In the genomic region with DNA sequence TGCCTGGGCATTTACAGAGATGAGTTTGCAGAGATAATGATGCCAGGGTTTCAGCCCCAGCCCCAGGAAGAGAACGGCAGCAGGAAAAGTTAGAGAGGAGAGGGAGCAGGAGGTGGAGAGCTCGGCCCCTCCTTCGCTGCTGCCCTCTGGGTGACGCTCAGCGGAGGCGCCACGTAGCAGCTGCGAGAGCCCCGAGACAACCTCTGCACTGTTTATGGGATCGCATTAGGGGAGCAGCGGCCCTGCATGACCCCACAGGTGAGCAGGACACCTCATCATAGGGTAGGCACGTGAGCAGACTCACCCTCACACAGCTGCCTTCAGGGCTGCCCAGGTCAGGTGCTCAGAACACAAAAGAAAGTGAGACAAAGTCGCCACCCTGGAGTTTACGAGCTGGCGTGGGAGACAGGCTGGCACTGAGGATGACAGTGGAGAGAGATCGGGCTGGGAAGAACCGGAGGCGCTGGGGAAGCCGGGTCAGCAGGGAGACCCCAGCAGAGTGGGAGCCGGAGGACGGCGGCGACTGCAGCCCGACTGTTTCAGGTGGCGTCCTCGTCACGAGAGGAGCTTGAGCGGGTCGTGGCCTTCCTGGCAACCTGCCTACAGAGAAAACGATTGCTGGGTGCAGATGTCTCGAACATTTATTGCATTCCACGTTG, we compare ENCODE assay signal across 11 cellular contexts.
DNase-seq lines count a peak whose midpoint lies in the region; ATAC-seq and TF ChIP-seq lines count a peak whose summit lies in the region.
"Had no signal": no experiment of that assay in that cellular context is flagged by ENCODE, and none has a peak within 500 bp of the region (broad histone marks: within the 10 kb centered on the region; RNA-seq: fewer than 3 reads in every experiment).

No MANE protein-coding gene starts in this region.

- H3K4me3 ChIP-seq in fibroblast of mammary gland (ENCODE audit: control insufficient read depth, low read depth, low read length), result peak overlapping the region; percentile 44

- no peak for ATAC-seq in HG03280 (IDR thresholded peaks at IDR 0.05; ENCODE audit: unreplicated experiment)
- ATAC-seq: activated CD8-positive, alpha-beta memory T cell treated with anti-CD3 and anti-CD28 coated beads, Interleukin-2, amount 10 ng/mL, durations not matched to agents 7 days and 5 days had no signal

- no peak for TF ChIP-seq CTCF in fibroblast of mammary gland (conservative IDR thresholded peaks at IDR 0.05; ENCODE audit: control insufficient read depth, insufficient read depth, low read depth, low read length)

- peak; percentile 51 for DNase-seq in COLO668 (lab: John Stamatoyannopoulos, UW; ENCODE audit: unreplicated experiment)
- peak; percentile 32 for DNase-seq in NCI-H2196 (lab: John Stamatoyannopoulos, UW; ENCODE audit: unreplicated experiment)
- peak; percentile 39 for DNase-seq in fibroblast of mammary gland (ENCODE audit: low read depth)
- DNase-seq in retina, result peak; percentile 49
- no peak for DNase-seq in epidermal melanocyte (ENCODE audit: insufficient read length, low spot score)
- DNase-seq in KG1 (lab: John Stamatoyannopoulos, UW), result no peak
- no peak for DNase-seq in iPS-NIHi11 (ENCODE audit: low spot score)
- DNase-seq: activated CD8-positive, alpha-beta memory T cell treated with anti-CD3 and anti-CD28 coated beads, Interleukin-2, amount 10 ng/mL, durations not matched to agents 7 days and 5 days; dorsolateral prefrontal cortex; mesendoderm had no signal

Comparison
In these comparisons a context has a peak if more than half of its experiments do, and no peak if none do; other contexts are left out.
1. DNase-seq: peak in COLO668 (single experiment), NCI-H2196 (single experiment), fibroblast of mammary gland (single experiment) and retina (single experiment); none in epidermal melanocyte (single experiment), KG1 (single experiment) and iPS-NIHi11 (single experiment).